Comparison of ENCODE assay signal across 1 cellular context in the genomic region with DNA sequence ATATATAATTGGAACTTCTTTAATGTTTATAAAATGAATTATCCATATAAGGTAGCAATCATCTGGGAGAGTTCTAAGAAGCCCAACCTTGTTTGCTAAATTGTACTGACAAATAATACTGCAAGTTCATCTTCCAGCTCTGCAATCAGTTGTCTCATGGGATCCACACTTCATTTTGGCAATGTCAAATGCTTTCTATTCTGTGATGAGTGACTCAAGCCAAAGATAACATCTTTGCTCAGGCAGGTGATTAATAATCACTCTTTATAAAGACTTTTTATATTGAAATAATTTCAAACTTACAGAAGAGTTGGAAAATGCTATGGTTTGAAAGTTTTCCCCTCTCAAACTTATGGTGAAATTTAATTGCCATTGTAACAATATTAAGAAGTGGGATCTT.
TF ChIP-seq lines count a peak whose summit lies in the region.

No MANE protein-coding gene starts in this region.

TF ChIP-seq in SK-N-SH, 30 proteins besides CTCF, POLR2A, EP300 and RAD21 (continued from another document):
- TF ChIP-seq EZH2phosphoT487 (IDR thresholded peaks at IDR 0.05; ENCODE audit: borderline replicate concordance, low read depth) = no peak
- no peak for TF ChIP-seq FOXJ3 (CRISPR knock-in tag; IDR thresholded peaks at IDR 0.05)
- TF ChIP-seq CHD2 (IDR thresholded peaks at IDR 0.05; ENCODE audit: low read length, partially characterized antibody) = no peak
- TF ChIP-seq NFIC (IDR thresholded peaks at IDR 0.05; ENCODE audit: borderline replicate concordance) = peak; percentile 45; the same call in 1 of the 2 replicates
TF ChIP-seq in SK-N-SH: peak in this region for 5.
